In the genomic region with DNA sequence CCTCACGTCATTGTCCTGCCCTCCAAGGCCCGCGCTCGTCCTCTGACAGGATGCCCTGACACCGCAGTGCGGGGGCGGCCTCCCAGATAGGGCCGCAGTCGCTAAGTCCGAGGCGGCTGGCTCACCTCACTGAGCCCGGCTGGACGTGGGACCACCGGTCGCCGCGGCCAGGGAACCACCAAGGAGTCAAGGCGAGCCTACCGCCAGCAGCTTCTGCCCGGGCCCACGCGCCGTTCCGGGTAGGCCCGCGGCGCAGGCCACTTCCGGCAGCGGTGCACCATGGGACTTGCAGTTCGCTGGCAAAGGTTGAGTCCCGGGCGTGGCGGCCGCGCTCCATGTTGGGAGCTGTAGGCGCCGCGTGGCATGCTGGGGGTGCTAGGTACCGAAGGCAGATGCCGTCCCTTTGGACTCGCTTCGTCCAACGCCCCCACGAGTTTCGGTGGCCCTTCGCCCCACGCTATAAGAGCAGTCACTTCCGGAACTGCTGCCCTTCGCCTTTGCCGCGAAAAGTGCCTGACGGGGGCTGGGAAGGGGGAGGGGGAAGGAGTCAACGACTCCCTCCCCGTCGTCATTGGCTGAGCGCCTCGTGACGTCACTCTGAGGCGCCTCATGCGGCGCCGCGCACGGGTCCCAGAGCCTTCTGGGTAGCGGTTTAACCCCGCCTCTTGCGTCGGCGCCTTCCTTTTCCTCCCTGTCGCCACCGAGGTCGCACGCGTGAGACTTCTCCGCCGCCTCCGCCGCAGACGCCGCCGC, we compare ENCODE assay signal across 8 cellular contexts. TPM values are rescaled to one million over a fixed set of nuclear protein-coding genes. Genes with fewer than 3 reads are reported as not detected.
DNase-seq lines count a peak whose midpoint lies in the region; ATAC-seq and TF ChIP-seq lines count a peak whose summit lies in the region.

A gene (plus strand): TSS at position 681 of the 753 bp plus-strand sequence. CDS start 268 bp downstream, outside the sequence.

- no peak for TF ChIP-seq CTCF in GM12875 (IDR thresholded peaks at IDR 0.05; ENCODE audit: borderline replicate concordance, insufficient read depth, low read depth, low read length)
- TF ChIP-seq CTCF in heart left ventricle (IDR thresholded peaks at IDR 0.05), result no peak
- peak in 4 of 6 experiments; percentile 7 to 50 (median 22) for TF ChIP-seq CTCF in upper lobe of left lung (IDR thresholded peaks at IDR 0.05)

- POLR2A ChIA-PET in T-cell (lab: Charles Lee), result interaction anchor here (0.6 to 0.7 kb wide), 4 partner anchors 10 to 561 kb away, joined by 3 to 8 read pairs (median 3); a partner anchor contains a TSS

- CTCF ChIA-PET in T-cell (lab: Charles Lee), result interaction anchor here (0.5 to 1.8 kb wide), 2 partner anchors 10 to 28 kb away, joined by 4 to 6 read pairs; no protein-coding TSS in a partner anchor

- no peaks in the 10 kb centered on the region for H3K27me3 Mint-ChIP-seq in T-cell

- H3K4me1 Mint-ChIP-seq in T-cell, result peaks cover 36 to 40% (median 39%) of the 10 kb centered on the region in 3 donors

- ATAC-seq in HG02840 (IDR thresholded peaks at IDR 0.05; ENCODE audit: low FRiP score, unreplicated experiment), result peak; percentile 74
- ATAC-seq in T-cell (replicated peaks in 1 of 4), result peak; percentile 84 to 87 (median 85)
- ATAC-seq in heart left ventricle, result peak; percentile 89 to 95 (median 93)
- ATAC-seq in upper lobe of left lung (ENCODE audit: low FRiP score in 2 of 2), result peak; percentile 95 to 97

- intact Hi-C loops in heart left ventricle (cut with DNase I), result loop anchor here in 4 of 10 donors (1.0 to 10.0 kb wide), 5 partner anchors 10 to 455 kb away; a partner anchor contains a TSS
- intact Hi-C loops in posterior cingulate gyrus (cut with DNase I), result no loop called here

- peak within 1 kb of the TSS; percentile 89 to 91 (median 89) for H3K4me3 Mint-ChIP-seq in T-cell

- peaks cover 5 to 50% (median 35%) of the 10 kb centered on the region in 12 donors for H3K4me1 ChIP-seq in heart left ventricle
- peaks cover 24 to 47% (median 35%) of the 10 kb centered on the region in 4 donors for H3K4me1 ChIP-seq in upper lobe of left lung

- H3K36me3 ChIP-seq in heart left ventricle, result peaks cover 3 to 33% (median 28%) of the 10 kb centered on the region in 9 donors
- H3K36me3 ChIP-seq in upper lobe of left lung, result peaks cover 0 to 31% (median 21%) of the 10 kb centered on the region in 4 donors

- H3K9me3 ChIP-seq in heart left ventricle (no peaks in the 10 kb centered on the region), upper lobe of left lung (no peaks in the 10 kb centered on the region)

- peak within 1 kb of the TSS; percentile 92 for H3K4me3 ChIP-seq in GM12875 (ENCODE audit: low read depth, low read length)
- peak within 1 kb of the TSS; percentile 73 to 100 (median 96) for H3K4me3 ChIP-seq in heart left ventricle
- peak within 1 kb of the TSS; percentile 73 to 99 (median 90) for H3K4me3 ChIP-seq in upper lobe of left lung

- no peaks in the 10 kb centered on the region for H3K9me3 Mint-ChIP-seq in T-cell

- TF ChIP-seq POLR2A in heart left ventricle (IDR thresholded peaks at IDR 0.05) (peak; percentile 60 to 81), upper lobe of left lung (IDR thresholded peaks at IDR 0.05) (peak; percentile 67 to 91 (median 86))

- DNase-seq in NCI-H1436 treated with DMSO at 0.1 percent for 48 hours (lab: John Stamatoyannopoulos, UW), result peak; percentile 83
- DNase-seq in T-cell, result peak; percentile 93 to 99 (median 97)
- DNase-seq in heart left ventricle, result peak; percentile 98 to 99 (median 99)
- DNase-seq in posterior cingulate gyrus, result peak; percentile 96 to 100 (median 98)
- DNase-seq in upper lobe of left lung, result peak; percentile 98 to 99

- WGBS in adipose tissue, 3 donors, result 0% methylated on average over 67 to 81 of the region's 81 CpGs
- 0% methylated on average over 58 to 81 of the region's 81 CpGs for WGBS in heart left ventricle, 4 donors
- WGBS in upper lobe of left lung, 2 donors, result 0% methylated on average over 43 of the region's 81 CpGs; no CpG with 5 or more reads in 1 of the 2 donors

- H3K27me3 ChIP-seq in heart left ventricle (no peaks in the 10 kb centered on the region), upper lobe of left lung (no peaks in the 10 kb centered on the region)

- peaks cover 20% of the 10 kb centered on the region for H3K36me3 Mint-ChIP-seq in T-cell

- peak in 1 of 4 donors; percentile 65 for TF ChIP-seq EP300 in upper lobe of left lung (IDR thresholded peaks at IDR 0.05)

- H3K27ac Mint-ChIP-seq in T-cell, result peak within 1 kb of the TSS; percentile 94 to 99

- H3K27ac ChIP-seq in adipose tissue (ENCODE audit: low read depth, low read length), result peak within 1 kb of the TSS; percentile 97
- H3K27ac ChIP-seq in heart left ventricle, result peak within 1 kb of the TSS; percentile 76 to 100 (median 96)
- peak within 1 kb of the TSS; percentile 93 to 98 (median 95) for H3K27ac ChIP-seq in upper lobe of left lung

RNA-seq across cellular contexts. Expression of the gene that starts here (rescaled TPM):
- 1,000 to 10,000 TPM; 4,736 to 5,826 (median 5,260) TPM for total RNA-seq in T-cell
- 1,000 to 10,000 TPM; 1,158 to 3,822 (median 2,898) TPM for polyA plus RNA-seq in adipose tissue
- total RNA-seq in heart left ventricle, result 1,000 to 10,000 TPM in 3 of 9 donors, 100 to 1,000 TPM in 6; 236 to 1,207 (median 933) TPM
- polyA plus RNA-seq in heart left ventricle, result 1,000 to 10,000 TPM in 1 of 2 donors, 100 to 1,000 TPM in 1; 998 to 1,652 TPM
- 1,000 to 10,000 TPM in 2 of 6 donors, 100 to 1,000 TPM in 4; 451 to 1,926 (median 773) TPM for total RNA-seq in upper lobe of left lung

Comparison
In these comparisons a context has a peak if more than half of its experiments do, and no peak if none do; other contexts are left out.
1. Peak in every context shown above with its lines: DNase-seq, ATAC-seq, H3K4me3 ChIP-seq and H3K27ac ChIP-seq.
2. CTCF ChIP-seq: peak in upper lobe of left lung (4 of 6); none in GM12875 (single experiment) and heart left ventricle (0 of 12).